Comparison of ENCODE assay signal across 8 cellular contexts in the genomic region with DNA sequence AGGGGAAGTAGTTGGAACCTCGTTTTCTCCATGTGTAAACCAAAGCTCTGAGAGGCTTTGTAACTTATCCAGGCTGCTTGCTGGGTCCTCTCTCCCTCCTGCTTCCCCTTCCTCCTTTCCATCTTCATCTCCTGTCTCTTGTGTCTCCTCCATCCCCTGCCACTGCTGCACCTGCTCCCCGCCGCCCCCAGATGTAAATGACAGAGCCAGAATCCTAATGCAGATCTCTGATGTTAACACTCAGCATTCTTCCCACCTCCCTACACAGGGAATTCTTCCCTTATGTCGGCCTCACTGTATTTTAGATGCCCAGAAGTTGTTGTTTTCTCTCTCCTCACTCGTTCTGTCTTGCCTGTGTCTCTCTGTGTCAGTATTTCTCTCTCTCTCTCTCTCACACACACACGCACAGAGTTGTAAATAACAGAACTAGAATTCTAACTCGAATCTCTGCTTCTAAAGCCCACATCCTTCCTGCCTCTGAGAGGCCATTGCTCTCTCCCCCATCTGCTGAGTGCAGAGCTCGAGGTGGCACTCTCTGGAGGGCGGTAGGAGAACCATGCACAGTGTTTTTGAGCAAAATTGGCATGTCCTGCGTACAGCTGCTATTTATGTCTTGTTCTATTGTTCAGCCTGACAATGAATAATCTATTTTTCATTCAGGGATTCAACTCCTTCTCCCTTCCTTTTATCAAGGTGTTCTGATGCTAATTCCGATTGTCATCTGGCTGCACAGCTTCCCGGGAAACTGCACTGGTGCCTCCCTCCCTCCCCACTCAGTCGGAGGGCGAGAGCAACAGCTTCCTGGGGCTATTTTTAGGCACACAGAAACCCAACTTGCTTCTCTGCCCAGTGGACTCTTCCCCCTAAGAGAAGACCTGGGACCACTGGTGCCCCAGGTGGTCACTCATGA.
DNase-seq lines count a peak whose midpoint lies in the region; TF ChIP-seq lines count a peak whose summit lies in the region.

No MANE protein-coding gene starts in this region.

- H3K4me1 ChIP-seq in BE2C (no peaks in the 10 kb centered on the region), esophagus squamous epithelium (peaks cover 18 to 48% (median 32%) of the 10 kb centered on the region in 3 donors)

- WGBS in esophagus squamous epithelium, 2 donors, result 52 to 61% methylated on average over 14 of the region's 14 CpGs

- TF ChIP-seq POLR2A in esophagus squamous epithelium (IDR thresholded peaks at IDR 0.05), result no peak

- H3K4me3 ChIP-seq in BE2C (ENCODE audit: low read depth, low read length) (no peak overlapping the region), esophagus squamous epithelium (no peak overlapping the region)

- DNase-seq in stimulated activated naive CD4-positive, alpha-beta T cell (lab: John Stamatoyannopoulos, UW), result peak; percentile 8 to 84 (median 60)
- DNase-seq in stimulated activated naive CD4-positive, alpha-beta T cell treated with Interleukin-2 at 50 U/mL for 16 hours (lab: John Stamatoyannopoulos, UW), result no peak
- DNase-seq in NCI-H69 (lab: John Stamatoyannopoulos, UW) (peak; percentile 1), BE2C (no peak), esophagus squamous epithelium (lab: John Stamatoyannopoulos, UW) (no peak), NOMO-1 (lab: John Stamatoyannopoulos, UW; ENCODE audit: unreplicated experiment in 2 of 2) (no peak), germinal center (ENCODE audit: low spot score) (no peak)
- DNase-seq in effector CD8-positive, alpha-beta T cell (lab: John Stamatoyannopoulos, UW), result peak; percentile 11

- intact Hi-C loops in esophagus squamous epithelium (cut with DNase I), result no loop called here

- H3K27me3 ChIP-seq in BE2C, result no peaks in the 10 kb centered on the region
- no peaks in the 10 kb centered on the region for H3K27me3 ChIP-seq in esophagus squamous epithelium

- TF ChIP-seq CTCF in BE2C (IDR thresholded peaks at IDR 0.05; ENCODE audit: low read depth, low read length) (no peak), esophagus squamous epithelium (IDR thresholded peaks at IDR 0.05) (no peak)

- H3K36me3 ChIP-seq in BE2C (no peaks in the 10 kb centered on the region), esophagus squamous epithelium (no peaks in the 10 kb centered on the region)

- H3K27ac ChIP-seq in esophagus squamous epithelium, result peak overlapping the region in 1 of 4 donors; percentile 31

- H3K9me3 ChIP-seq in BE2C, result no peaks in the 10 kb centered on the region
- no peaks in the 10 kb centered on the region for H3K9me3 ChIP-seq in esophagus squamous epithelium

Comparison
In these comparisons a context has a peak if more than half of its experiments do, and no peak if none do; other contexts are left out.
1. DNase-seq: peak in stimulated activated naive CD4-positive, alpha-beta T cell (6 of 6), NCI-H69 (single experiment) and effector CD8-positive, alpha-beta T cell (single experiment); none in stimulated activated naive CD4-positive, alpha-beta T cell treated with Interleukin-2 at 50 U/mL for 16 hours (single experiment), BE2C (single experiment), esophagus squamous epithelium (single experiment), NOMO-1 (0 of 2) and germinal center (single experiment).